ENCODE assay signal across 1 cellular context in the genomic region with DNA sequence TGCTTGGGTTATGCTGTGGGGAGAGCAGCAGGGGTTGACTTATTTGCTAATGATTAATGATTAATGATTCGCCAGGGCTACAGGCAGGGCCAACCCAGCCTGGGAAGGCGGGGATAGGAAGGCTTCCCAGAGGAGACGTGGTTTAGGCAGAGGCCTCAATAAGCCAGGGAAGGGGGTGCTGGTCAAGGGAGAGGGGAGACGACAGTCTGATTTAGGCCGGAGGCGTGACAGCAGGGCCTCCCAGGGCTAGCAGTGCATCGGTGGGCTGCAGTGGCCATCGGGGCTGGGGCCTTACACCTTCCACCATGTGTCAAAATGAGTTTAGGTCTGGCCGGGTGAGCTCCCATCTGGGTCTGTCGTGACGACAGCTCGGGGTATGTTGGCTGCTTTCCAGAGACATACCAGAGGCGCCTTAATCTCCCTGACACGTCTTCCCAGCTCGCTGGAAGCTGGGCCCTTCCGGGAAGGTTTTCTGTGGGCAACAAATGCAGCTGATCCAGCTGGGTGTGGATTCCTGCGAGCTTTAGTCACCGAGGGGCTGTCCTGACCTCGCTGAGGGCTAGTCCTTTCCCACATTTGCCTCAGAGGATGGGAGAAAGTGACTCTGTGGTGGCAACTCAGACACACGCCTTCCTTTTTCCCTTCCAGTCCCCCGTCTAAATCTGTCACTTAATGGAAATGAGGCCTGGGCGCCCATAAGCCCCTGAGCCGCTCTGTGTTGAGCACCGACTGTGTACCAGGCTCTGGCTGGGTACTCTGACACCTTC.
A peak's percentile ranks its signal among the peaks of the same experiment; 100 is the strongest.
TF ChIP-seq lines count a peak whose summit lies in the region.

No MANE protein-coding gene starts in this region.

TF ChIP-seq in HepG2, 621 proteins besides CTCF, POLR2A, EP300 and RAD21 (continued from another document and continues in another):
- TF ChIP-seq, protein P1, sequence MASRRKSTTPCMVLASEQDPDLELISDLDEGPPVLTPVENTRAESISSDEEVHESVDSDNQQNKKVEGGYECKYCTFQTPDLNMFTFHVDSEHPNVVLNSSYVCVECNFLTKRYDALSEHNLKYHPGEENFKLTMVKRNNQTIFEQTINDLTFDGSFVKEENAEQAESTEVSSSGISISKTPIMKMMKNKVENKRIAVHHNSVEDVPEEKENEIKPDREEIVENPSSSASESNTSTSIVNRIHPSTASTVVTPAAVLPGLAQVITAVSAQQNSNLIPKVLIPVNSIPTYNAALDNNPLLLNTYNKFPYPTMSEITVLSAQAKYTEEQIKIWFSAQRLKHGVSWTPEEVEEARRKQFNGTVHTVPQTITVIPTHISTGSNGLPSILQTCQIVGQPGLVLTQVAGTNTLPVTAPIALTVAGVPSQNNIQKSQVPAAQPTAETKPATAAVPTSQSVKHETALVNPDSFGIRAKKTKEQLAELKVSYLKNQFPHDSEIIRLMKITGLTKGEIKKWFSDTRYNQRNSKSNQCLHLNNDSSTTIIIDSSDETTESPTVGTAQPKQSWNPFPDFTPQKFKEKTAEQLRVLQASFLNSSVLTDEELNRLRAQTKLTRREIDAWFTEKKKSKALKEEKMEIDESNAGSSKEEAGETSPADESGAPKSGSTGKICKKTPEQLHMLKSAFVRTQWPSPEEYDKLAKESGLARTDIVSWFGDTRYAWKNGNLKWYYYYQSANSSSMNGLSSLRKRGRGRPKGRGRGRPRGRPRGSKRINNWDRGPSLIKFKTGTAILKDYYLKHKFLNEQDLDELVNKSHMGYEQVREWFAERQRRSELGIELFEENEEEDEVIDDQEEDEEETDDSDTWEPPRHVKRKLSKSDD (CRISPR knock-in tag; IDR thresholded peaks at IDR 0.05; ENCODE audit: low read depth): peak; percentile 52; the same call in 1 of the 2 replicates
- TF ChIP-seq AKAP8 (CRISPR knock-in tag; IDR thresholded peaks at IDR 0.05) (peak; percentile 72), ZNF160 (CRISPR knock-in tag; IDR thresholded peaks at IDR 0.05) (0 out of 2 replicates have a peak, but pooled peaks have one; percentile 62), SP140L (CRISPR knock-in tag; IDR thresholded peaks at IDR 0.05; ENCODE audit: borderline replicate concordance) (0 out of 2 replicates have a peak, but pooled peaks have one; percentile 48), ZNF101 (CRISPR knock-in tag; IDR thresholded peaks at IDR 0.05; ENCODE audit: borderline replicate concordance, low read depth) (no peak), ZNF816 (CRISPR knock-in tag; IDR thresholded peaks at IDR 0.05; ENCODE audit: borderline replicate concordance) (no peak), HNRNPH1 (optimal IDR thresholded peaks at IDR 0.05; ENCODE audit: low read depth, low read length) (no peak), ESRRA (CRISPR knock-in tag; IDR thresholded peaks at IDR 0.05; ENCODE audit: low read depth) (peak; percentile 83; the same call in 1 of the 2 replicates), HIVEP1 (CRISPR knock-in tag; IDR thresholded peaks at IDR 0.05) (peak; percentile 82), PRPF4 (IDR thresholded peaks at IDR 0.05; ENCODE audit: low read depth, low read length, poor library complexity, severe bottlenecking) (no peak), ZNF296 (CRISPR knock-in tag; conservative IDR thresholded peaks at IDR 0.05) (0 out of 2 replicates have a peak, but pooled peaks have one; percentile 31), ARNTL (CRISPR knock-in tag; IDR thresholded peaks at IDR 0.05) (peak; percentile 83), MYC (CRISPR knock-in tag; IDR thresholded peaks at IDR 0.05; ENCODE audit: borderline replicate concordance) (peak; percentile 66; the same call in 1 of the 2 replicates), NR2F1 (CRISPR knock-in tag; IDR thresholded peaks at IDR 0.05) (no peak; a peak in 1 of 4 replicates), YEATS2 (CRISPR knock-in tag; IDR thresholded peaks at IDR 0.05; ENCODE audit: borderline replicate concordance) (peak; percentile 78; the same call in 1 of the 2 replicates), GABPA (IDR thresholded peaks at IDR 0.05; ENCODE audit: low read depth, low read length) (no peak), GABPA (CRISPR knock-in tag; IDR thresholded peaks at IDR 0.05; ENCODE audit: low read depth) (peak; percentile 37; the same call in 1 of the 2 replicates), EEA1 (CRISPR knock-in tag; IDR thresholded peaks at IDR 0.05; ENCODE audit: borderline replicate concordance) (no peak), ZIK1 (CRISPR knock-in tag; IDR thresholded peaks at IDR 0.05; ENCODE audit: borderline replicate concordance, low read depth) (no peak), TARDBP (CRISPR knock-in tag; IDR thresholded peaks at IDR 0.05) (0 out of 2 replicates have a peak, but pooled peaks have one; percentile 70), ZNF652 (CRISPR knock-in tag; IDR thresholded peaks at IDR 0.05; ENCODE audit: borderline replicate concordance, low read depth) (0 out of 2 replicates have a peak, but pooled peaks have one; percentile 11), PHF8 (CRISPR knock-in tag; IDR thresholded peaks at IDR 0.05) (peak; percentile 70), SNRNP70 (IDR thresholded peaks at IDR 0.05; ENCODE audit: low read depth, low read length) (no peak), ZMYM2 (CRISPR knock-in tag; IDR thresholded peaks at IDR 0.05) (no peak), ZNF660 (CRISPR knock-in tag; IDR thresholded peaks at IDR 0.05; ENCODE audit: borderline replicate concordance, low read depth) (no peak), ZKSCAN8 (CRISPR knock-in tag; IDR thresholded peaks at IDR 0.05; ENCODE audit: borderline replicate concordance) (peak; percentile 78), ZNF782 (CRISPR knock-in tag; IDR thresholded peaks at IDR 0.05; ENCODE audit: borderline replicate concordance) (peak; percentile 83; the same call in 1 of the 2 replicates), SMYD3 (CRISPR knock-in tag; IDR thresholded peaks at IDR 0.05) (0 out of 2 replicates have a peak, but pooled peaks have one; percentile 51), CREB1 (IDR thresholded peaks at IDR 0.05) (peak; percentile 31), CREB1 (CRISPR knock-in tag; IDR thresholded peaks at IDR 0.05) (peak; percentile 81), FOXO1 (CRISPR knock-in tag; IDR thresholded peaks at IDR 0.05) (peak; percentile 35), MIXL1 (CRISPR knock-in tag; IDR thresholded peaks at IDR 0.05) (peak; percentile 95), ADNP (CRISPR knock-in tag; IDR thresholded peaks at IDR 0.05) (no peak)
- TF ChIP-seq, protein P2, sequence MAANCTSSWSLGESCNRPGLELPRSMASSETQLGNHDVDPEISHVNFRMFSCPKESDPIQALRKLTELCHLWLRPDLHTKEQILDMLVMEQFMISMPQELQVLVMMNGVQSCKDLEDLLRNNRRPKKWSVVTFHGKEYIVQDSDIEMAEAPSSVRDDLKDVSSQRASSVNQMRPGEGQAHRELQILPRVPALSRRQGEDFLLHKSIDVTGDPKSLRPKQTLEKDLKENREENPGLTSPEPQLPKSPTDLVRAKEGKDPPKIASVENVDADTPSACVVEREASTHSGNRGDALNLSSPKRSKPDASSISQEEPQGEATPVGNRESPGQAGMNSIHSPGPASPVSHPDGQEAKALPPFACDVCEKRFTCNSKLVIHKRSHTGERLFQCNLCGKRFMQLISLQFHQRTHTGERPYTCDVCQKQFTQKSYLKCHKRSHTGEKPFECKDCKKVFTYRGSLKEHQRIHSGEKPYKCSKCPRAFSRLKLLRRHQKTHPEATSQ (CRISPR knock-in tag; IDR thresholded peaks at IDR 0.05; ENCODE audit: borderline replicate concordance): 0 out of 2 replicates have a peak, but pooled peaks have one; percentile 27
- TF ChIP-seq, protein P3, sequence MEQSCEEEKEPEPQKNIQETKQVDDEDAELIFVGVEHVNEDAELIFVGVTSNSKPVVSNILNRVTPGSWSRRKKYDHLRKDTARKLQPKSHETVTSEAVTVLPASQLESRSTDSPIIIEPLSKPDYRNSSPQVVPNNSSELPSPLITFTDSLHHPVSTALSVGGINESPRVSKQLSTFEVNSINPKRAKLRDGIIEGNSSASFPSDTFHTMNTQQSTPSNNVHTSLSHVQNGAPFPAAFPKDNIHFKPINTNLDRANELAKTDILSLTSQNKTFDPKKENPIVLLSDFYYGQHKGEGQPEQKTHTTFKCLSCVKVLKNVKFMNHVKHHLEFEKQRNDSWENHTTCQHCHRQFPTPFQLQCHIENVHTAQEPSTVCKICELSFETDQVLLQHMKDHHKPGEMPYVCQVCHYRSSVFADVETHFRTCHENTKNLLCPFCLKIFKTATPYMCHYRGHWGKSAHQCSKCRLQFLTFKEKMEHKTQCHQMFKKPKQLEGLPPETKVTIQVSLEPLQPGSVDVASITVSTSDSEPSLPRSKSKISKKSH (CRISPR knock-in tag; IDR thresholded peaks at IDR 0.05; ENCODE audit: borderline replicate concordance): no peak
- TF ChIP-seq, protein P4, sequence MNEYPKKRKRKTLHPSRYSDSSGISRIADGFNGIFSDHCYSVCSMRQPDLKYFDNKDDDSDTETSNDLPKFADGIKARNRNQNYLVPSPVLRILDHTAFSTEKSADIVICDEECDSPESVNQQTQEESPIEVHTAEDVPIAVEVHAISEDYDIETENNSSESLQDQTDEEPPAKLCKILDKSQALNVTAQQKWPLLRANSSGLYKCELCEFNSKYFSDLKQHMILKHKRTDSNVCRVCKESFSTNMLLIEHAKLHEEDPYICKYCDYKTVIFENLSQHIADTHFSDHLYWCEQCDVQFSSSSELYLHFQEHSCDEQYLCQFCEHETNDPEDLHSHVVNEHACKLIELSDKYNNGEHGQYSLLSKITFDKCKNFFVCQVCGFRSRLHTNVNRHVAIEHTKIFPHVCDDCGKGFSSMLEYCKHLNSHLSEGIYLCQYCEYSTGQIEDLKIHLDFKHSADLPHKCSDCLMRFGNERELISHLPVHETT (CRISPR knock-in tag; conservative IDR thresholded peaks at IDR 0.05): peak; percentile 85; the same call in 1 of the 2 replicates
- TF ChIP-seq, protein P5, sequence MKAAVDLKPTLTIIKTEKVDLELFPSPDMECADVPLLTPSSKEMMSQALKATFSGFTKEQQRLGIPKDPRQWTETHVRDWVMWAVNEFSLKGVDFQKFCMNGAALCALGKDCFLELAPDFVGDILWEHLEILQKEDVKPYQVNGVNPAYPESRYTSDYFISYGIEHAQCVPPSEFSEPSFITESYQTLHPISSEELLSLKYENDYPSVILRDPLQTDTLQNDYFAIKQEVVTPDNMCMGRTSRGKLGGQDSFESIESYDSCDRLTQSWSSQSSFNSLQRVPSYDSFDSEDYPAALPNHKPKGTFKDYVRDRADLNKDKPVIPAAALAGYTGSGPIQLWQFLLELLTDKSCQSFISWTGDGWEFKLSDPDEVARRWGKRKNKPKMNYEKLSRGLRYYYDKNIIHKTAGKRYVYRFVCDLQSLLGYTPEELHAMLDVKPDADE (CRISPR knock-in tag; IDR thresholded peaks at IDR 0.05): no peak
- TF ChIP-seq, protein P6, sequence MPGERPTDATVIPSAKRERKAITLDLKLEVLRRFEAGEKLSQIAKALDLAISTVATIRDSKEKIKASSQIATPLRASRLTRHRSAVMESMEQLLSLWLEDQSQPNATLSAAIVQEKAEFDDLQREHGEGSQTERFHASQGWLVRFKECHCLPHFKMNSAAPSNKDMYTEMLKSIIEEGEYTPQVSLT (CRISPR knock-in tag; IDR thresholded peaks at IDR 0.05; ENCODE audit: borderline replicate concordance, low read depth): no peak
- TF ChIP-seq, protein P7, sequence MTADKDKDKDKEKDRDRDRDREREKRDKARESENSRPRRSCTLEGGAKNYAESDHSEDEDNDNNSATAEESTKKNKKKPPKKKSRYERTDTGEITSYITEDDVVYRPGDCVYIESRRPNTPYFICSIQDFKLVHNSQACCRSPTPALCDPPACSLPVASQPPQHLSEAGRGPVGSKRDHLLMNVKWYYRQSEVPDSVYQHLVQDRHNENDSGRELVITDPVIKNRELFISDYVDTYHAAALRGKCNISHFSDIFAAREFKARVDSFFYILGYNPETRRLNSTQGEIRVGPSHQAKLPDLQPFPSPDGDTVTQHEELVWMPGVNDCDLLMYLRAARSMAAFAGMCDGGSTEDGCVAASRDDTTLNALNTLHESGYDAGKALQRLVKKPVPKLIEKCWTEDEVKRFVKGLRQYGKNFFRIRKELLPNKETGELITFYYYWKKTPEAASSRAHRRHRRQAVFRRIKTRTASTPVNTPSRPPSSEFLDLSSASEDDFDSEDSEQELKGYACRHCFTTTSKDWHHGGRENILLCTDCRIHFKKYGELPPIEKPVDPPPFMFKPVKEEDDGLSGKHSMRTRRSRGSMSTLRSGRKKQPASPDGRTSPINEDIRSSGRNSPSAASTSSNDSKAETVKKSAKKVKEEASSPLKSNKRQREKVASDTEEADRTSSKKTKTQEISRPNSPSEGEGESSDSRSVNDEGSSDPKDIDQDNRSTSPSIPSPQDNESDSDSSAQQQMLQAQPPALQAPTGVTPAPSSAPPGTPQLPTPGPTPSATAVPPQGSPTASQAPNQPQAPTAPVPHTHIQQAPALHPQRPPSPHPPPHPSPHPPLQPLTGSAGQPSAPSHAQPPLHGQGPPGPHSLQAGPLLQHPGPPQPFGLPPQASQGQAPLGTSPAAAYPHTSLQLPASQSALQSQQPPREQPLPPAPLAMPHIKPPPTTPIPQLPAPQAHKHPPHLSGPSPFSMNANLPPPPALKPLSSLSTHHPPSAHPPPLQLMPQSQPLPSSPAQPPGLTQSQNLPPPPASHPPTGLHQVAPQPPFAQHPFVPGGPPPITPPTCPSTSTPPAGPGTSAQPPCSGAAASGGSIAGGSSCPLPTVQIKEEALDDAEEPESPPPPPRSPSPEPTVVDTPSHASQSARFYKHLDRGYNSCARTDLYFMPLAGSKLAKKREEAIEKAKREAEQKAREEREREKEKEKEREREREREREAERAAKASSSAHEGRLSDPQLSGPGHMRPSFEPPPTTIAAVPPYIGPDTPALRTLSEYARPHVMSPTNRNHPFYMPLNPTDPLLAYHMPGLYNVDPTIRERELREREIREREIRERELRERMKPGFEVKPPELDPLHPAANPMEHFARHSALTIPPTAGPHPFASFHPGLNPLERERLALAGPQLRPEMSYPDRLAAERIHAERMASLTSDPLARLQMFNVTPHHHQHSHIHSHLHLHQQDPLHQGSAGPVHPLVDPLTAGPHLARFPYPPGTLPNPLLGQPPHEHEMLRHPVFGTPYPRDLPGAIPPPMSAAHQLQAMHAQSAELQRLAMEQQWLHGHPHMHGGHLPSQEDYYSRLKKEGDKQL (CRISPR knock-in tag; IDR thresholded peaks at IDR 0.05; ENCODE audit: low read depth): no peak
- TF ChIP-seq, protein P8, sequence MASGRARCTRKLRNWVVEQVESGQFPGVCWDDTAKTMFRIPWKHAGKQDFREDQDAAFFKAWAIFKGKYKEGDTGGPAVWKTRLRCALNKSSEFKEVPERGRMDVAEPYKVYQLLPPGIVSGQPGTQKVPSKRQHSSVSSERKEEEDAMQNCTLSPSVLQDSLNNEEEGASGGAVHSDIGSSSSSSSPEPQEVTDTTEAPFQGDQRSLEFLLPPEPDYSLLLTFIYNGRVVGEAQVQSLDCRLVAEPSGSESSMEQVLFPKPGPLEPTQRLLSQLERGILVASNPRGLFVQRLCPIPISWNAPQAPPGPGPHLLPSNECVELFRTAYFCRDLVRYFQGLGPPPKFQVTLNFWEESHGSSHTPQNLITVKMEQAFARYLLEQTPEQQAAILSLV (CRISPR knock-in tag; IDR thresholded peaks at IDR 0.05; ENCODE audit: borderline replicate concordance): 0 out of 2 replicates have a peak, but pooled peaks have one; percentile 56
- TF ChIP-seq, protein P9, sequence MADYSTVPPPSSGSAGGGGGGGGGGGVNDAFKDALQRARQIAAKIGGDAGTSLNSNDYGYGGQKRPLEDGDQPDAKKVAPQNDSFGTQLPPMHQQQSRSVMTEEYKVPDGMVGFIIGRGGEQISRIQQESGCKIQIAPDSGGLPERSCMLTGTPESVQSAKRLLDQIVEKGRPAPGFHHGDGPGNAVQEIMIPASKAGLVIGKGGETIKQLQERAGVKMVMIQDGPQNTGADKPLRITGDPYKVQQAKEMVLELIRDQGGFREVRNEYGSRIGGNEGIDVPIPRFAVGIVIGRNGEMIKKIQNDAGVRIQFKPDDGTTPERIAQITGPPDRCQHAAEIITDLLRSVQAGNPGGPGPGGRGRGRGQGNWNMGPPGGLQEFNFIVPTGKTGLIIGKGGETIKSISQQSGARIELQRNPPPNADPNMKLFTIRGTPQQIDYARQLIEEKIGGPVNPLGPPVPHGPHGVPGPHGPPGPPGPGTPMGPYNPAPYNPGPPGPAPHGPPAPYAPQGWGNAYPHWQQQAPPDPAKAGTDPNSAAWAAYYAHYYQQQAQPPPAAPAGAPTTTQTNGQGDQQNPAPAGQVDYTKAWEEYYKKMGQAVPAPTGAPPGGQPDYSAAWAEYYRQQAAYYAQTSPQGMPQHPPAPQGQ (CRISPR knock-in tag; IDR thresholded peaks at IDR 0.05; ENCODE audit: borderline replicate concordance): no peak
